ENCODE assay signal across 1 cellular context in the genomic region with DNA sequence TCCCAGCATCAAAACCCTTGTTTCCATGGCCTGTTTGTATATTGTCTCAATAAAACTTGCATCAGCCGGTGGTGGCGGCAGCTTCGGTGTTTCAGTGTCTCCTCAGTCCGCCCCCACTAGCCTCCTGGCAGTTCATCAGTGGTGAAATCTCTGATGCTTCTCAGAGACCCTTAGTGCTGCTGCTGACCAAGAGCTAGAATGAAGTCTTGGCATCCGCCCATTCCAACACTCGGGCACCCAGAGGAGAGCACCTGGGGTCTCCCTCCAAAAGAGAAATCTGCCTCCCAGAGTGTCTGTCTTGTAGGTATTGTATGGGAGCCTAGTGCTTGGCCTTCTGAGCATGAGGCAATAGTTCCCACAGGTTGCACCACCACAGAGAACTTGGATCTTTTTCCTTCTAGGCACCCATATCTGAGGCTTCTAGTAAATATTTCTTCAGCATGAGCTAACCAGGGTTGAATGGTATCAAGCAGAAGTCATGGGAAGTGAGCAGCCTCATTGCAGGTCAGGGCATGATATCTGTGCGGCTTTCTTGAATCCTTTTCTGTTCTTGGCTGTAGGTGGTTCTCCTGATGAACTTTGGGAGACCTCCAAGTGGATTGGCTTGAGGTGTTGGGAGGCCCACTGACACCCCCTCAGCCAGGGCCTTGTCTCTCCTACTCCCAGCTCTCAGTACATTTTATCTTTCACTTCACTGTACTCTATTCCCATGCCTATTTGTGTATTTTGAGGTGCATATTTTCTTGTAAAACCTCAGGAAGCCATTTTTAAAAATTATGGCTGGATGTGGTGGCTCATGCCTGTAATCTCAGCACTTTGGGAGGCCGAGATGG.
TF ChIP-seq lines count a peak whose summit lies in the region.

No MANE protein-coding gene starts in this region.

TF ChIP-seq in HepG2, 621 proteins besides CTCF, POLR2A, EP300 and RAD21 (continued from another document and continues in another):
- TF ChIP-seq, protein P1, sequence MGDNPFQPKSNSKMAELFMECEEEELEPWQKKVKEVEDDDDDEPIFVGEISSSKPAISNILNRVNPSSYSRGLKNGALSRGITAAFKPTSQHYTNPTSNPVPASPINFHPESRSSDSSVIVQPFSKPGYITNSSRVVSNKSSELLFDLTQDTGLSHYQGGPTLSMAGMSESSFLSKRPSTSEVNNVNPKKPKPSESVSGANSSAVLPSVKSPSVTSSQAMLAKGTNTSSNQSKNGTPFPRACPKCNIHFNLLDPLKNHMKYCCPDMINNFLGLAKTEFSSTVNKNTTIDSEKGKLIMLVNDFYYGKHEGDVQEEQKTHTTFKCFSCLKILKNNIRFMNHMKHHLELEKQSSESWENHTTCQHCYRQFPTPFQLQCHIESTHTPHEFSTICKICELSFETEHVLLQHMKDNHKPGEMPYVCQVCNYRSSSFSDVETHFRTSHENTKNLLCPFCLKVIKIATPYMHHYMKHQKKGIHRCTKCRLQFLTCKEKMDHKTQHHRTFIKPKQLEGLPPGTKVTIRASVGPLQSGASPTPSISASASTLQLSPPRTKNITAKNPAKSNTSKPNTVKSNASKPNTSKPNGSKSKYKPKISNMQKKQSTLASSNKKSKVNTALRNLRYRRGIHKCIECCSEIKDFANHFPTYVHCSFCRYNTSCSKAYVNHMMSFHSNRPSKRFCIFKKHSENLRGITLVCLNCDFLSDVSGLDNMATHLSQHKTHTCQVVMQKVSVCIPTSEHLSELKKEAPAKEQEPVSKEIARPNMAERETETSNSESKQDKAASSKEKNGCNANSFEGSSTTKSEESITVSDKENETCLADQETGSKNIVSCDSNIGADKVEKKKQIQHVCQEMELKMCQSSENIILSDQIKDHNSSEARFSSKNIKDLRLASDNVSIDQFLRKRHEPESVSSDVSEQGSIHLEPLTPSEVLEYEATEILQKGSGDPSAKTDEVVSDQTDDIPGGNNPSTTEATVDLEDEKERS (CRISPR knock-in tag; IDR thresholded peaks at IDR 0.05): no peak
- TF ChIP-seq, protein P2, sequence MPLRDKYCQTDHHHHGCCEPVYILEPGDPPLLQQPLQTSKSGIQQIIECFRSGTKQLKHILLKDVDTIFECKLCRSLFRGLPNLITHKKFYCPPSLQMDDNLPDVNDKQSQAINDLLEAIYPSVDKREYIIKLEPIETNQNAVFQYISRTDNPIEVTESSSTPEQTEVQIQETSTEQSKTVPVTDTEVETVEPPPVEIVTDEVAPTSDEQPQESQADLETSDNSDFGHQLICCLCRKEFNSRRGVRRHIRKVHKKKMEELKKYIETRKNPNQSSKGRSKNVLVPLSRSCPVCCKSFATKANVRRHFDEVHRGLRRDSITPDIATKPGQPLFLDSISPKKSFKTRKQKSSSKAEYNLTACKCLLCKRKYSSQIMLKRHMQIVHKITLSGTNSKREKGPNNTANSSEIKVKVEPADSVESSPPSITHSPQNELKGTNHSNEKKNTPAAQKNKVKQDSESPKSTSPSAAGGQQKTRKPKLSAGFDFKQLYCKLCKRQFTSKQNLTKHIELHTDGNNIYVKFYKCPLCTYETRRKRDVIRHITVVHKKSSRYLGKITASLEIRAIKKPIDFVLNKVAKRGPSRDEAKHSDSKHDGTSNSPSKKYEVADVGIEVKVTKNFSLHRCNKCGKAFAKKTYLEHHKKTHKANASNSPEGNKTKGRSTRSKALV (CRISPR knock-in tag; IDR thresholded peaks at IDR 0.05): peak; percentile 38; the same call in 1 of the 2 replicates
- TF ChIP-seq RELA (CRISPR knock-in tag; IDR thresholded peaks at IDR 0.05) (no peak), ZNF335 (CRISPR knock-in tag; IDR thresholded peaks at IDR 0.05) (no peak), ZNF816 (CRISPR knock-in tag; IDR thresholded peaks at IDR 0.05; ENCODE audit: borderline replicate concordance) (no peak), HHEX (CRISPR knock-in tag; IDR thresholded peaks at IDR 0.05) (no peak), ATM (IDR thresholded peaks at IDR 0.05; ENCODE audit: borderline replicate concordance) (no peak), ZNF24 (IDR thresholded peaks at IDR 0.05) (no peak), KDM3A (CRISPR knock-in tag; IDR thresholded peaks at IDR 0.05; ENCODE audit: low read depth) (no peak), RNF2 (conservative IDR thresholded peaks at IDR 0.05; ENCODE audit: low read depth) (no peak), SOX13 (IDR thresholded peaks at IDR 0.05) (no peak), SOX13 (CRISPR knock-in tag; conservative IDR thresholded peaks at IDR 0.05 in 1 of 2, IDR thresholded peaks at IDR 0.05 in 1 of 2) (peak in 1 of 2 experiments; percentile 35; a peak in 1 of 4 replicates), SSRP1 (CRISPR knock-in tag; IDR thresholded peaks at IDR 0.05) (0 out of 2 replicates have a peak, but pooled peaks have one; percentile 21), ZNF260 (CRISPR knock-in tag; IDR thresholded peaks at IDR 0.05; ENCODE audit: borderline replicate concordance, low read depth) (no peak), MTF1 (CRISPR knock-in tag; IDR thresholded peaks at IDR 0.05) (no peak), SRF (IDR thresholded peaks at IDR 0.05; ENCODE audit: low read depth, low read length) (no peak), CBX2 (IDR thresholded peaks at IDR 0.05; ENCODE audit: low read depth, low read length) (no peak), CBX2 (CRISPR knock-in tag; IDR thresholded peaks at IDR 0.05; ENCODE audit: low read depth) (no peak), FOXP1 (IDR thresholded peaks at IDR 0.05) (no peak), FOXP1 (CRISPR knock-in tag; IDR thresholded peaks at IDR 0.05) (no peak), KDM4B (CRISPR knock-in tag; IDR thresholded peaks at IDR 0.05) (no peak), NKX3-1 (CRISPR knock-in tag; IDR thresholded peaks at IDR 0.05) (no peak), ZNF224 (CRISPR knock-in tag; IDR thresholded peaks at IDR 0.05) (0 out of 2 replicates have a peak, but pooled peaks have one; percentile 34), PRMT3 (CRISPR knock-in tag; IDR thresholded peaks at IDR 0.05; ENCODE audit: borderline replicate concordance, low read depth) (no peak), ZFP36L1 (CRISPR knock-in tag; IDR thresholded peaks at IDR 0.05) (no peak), SMAD3 (CRISPR knock-in tag; IDR thresholded peaks at IDR 0.05) (0 out of 2 replicates have a peak, but pooled peaks have one; percentile 24)
- TF ChIP-seq, protein P3, sequence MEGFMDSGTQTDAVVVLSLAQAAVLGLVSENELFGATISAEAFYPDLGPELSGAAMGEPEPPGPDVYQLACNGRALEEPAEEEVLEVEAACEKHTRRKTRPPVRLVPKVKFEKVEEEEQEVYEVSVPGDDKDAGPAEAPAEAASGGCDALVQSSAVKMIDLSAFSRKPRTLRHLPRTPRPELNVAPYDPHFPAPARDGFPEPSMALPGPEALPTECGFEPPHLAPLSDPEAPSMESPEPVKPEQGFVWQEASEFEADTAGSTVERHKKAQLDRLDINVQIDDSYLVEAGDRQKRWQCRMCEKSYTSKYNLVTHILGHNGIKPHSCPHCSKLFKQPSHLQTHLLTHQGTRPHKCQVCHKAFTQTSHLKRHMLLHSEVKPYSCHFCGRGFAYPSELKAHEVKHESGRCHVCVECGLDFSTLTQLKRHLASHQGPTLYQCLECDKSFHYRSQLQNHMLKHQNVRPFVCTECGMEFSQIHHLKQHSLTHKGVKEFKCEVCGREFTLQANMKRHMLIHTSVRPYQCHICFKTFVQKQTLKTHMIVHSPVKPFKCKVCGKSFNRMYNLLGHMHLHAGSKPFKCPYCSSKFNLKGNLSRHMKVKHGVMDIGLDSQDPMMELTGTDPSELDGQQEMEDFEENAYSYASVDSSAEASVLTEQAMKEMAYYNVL (CRISPR knock-in tag; IDR thresholded peaks at IDR 0.05; ENCODE audit: borderline replicate concordance): no peak
- TF ChIP-seq, protein P4, sequence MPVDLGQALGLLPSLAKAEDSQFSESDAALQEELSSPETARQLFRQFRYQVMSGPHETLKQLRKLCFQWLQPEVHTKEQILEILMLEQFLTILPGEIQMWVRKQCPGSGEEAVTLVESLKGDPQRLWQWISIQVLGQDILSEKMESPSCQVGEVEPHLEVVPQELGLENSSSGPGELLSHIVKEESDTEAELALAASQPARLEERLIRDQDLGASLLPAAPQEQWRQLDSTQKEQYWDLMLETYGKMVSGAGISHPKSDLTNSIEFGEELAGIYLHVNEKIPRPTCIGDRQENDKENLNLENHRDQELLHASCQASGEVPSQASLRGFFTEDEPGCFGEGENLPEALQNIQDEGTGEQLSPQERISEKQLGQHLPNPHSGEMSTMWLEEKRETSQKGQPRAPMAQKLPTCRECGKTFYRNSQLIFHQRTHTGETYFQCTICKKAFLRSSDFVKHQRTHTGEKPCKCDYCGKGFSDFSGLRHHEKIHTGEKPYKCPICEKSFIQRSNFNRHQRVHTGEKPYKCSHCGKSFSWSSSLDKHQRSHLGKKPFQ (CRISPR knock-in tag; IDR thresholded peaks at IDR 0.05; ENCODE audit: insufficient replicate concordance): no peak
- TF ChIP-seq, protein P5, sequence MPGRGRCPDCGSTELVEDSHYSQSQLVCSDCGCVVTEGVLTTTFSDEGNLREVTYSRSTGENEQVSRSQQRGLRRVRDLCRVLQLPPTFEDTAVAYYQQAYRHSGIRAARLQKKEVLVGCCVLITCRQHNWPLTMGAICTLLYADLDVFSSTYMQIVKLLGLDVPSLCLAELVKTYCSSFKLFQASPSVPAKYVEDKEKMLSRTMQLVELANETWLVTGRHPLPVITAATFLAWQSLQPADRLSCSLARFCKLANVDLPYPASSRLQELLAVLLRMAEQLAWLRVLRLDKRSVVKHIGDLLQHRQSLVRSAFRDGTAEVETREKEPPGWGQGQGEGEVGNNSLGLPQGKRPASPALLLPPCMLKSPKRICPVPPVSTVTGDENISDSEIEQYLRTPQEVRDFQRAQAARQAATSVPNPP (CRISPR knock-in tag; IDR thresholded peaks at IDR 0.05): no peak
- TF ChIP-seq, protein P6, sequence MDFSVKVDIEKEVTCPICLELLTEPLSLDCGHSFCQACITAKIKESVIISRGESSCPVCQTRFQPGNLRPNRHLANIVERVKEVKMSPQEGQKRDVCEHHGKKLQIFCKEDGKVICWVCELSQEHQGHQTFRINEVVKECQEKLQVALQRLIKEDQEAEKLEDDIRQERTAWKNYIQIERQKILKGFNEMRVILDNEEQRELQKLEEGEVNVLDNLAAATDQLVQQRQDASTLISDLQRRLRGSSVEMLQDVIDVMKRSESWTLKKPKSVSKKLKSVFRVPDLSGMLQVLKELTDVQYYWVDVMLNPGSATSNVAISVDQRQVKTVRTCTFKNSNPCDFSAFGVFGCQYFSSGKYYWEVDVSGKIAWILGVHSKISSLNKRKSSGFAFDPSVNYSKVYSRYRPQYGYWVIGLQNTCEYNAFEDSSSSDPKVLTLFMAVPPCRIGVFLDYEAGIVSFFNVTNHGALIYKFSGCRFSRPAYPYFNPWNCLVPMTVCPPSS (IDR thresholded peaks at IDR 0.05): no peak
- TF ChIP-seq, protein P7, sequence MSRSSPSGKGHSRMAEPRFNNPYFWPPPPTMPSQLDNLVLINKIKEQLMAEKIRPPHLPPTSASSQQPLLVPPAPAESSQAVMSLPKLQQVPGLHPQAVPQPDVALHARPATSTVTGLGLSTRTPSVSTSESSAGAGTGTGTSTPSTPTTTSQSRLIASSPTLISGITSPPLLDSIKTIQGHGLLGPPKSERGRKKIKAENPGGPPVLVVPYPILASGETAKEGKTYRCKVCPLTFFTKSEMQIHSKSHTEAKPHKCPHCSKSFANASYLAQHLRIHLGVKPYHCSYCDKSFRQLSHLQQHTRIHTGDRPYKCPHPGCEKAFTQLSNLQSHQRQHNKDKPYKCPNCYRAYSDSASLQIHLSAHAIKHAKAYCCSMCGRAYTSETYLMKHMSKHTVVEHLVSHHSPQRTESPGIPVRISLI (CRISPR knock-in tag; IDR thresholded peaks at IDR 0.05; ENCODE audit: borderline replicate concordance): no peak
- TF ChIP-seq, protein P8, sequence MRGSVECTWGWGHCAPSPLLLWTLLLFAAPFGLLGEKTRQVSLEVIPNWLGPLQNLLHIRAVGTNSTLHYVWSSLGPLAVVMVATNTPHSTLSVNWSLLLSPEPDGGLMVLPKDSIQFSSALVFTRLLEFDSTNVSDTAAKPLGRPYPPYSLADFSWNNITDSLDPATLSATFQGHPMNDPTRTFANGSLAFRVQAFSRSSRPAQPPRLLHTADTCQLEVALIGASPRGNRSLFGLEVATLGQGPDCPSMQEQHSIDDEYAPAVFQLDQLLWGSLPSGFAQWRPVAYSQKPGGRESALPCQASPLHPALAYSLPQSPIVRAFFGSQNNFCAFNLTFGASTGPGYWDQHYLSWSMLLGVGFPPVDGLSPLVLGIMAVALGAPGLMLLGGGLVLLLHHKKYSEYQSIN (CRISPR knock-in tag; IDR thresholded peaks at IDR 0.05; ENCODE audit: borderline replicate concordance): no peak
- TF ChIP-seq, protein P9, sequence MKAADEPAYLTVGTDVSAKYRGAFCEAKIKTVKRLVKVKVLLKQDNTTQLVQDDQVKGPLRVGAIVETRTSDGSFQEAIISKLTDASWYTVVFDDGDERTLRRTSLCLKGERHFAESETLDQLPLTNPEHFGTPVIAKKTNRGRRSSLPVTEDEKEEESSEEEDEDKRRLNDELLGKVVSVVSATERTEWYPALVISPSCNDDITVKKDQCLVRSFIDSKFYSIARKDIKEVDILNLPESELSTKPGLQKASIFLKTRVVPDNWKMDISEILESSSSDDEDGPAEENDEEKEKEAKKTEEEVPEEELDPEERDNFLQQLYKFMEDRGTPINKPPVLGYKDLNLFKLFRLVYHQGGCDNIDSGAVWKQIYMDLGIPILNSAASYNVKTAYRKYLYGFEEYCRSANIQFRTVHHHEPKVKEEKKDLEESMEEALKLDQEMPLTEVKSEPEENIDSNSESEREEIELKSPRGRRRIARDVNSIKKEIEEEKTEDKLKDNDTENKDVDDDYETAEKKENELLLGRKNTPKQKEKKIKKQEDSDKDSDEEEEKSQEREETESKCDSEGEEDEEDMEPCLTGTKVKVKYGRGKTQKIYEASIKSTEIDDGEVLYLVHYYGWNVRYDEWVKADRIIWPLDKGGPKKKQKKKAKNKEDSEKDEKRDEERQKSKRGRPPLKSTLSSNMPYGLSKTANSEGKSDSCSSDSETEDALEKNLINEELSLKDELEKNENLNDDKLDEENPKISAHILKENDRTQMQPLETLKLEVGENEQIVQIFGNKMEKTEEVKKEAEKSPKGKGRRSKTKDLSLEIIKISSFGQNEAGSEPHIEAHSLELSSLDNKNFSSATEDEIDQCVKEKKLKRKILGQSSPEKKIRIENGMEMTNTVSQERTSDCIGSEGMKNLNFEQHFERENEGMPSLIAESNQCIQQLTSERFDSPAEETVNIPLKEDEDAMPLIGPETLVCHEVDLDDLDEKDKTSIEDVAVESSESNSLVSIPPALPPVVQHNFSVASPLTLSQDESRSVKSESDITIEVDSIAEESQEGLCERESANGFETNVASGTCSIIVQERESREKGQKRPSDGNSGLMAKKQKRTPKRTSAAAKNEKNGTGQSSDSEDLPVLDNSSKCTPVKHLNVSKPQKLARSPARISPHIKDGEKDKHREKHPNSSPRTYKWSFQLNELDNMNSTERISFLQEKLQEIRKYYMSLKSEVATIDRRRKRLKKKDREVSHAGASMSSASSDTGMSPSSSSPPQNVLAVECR (CRISPR knock-in tag; IDR thresholded peaks at IDR 0.05; ENCODE audit: borderline replicate concordance): no peak; the same call in 1 of the 2 replicates
